ENCODE assay signal across 9 cellular contexts in genomic region chr22:35839811-35840739, GRCh38.
DNase-seq lines count a peak whose midpoint lies in the region; ATAC-seq, FAIRE-seq and TF ChIP-seq lines count a peak whose summit lies in the region.
"Had no signal": no experiment of that assay in that cellular context is flagged by ENCODE, and none has a peak within 500 bp of the region (broad histone marks: within the 10 kb centered on the region; RNA-seq: fewer than 3 reads in every experiment).

No MANE protein-coding gene starts in this region.

- H3K4me1 ChIP-seq in KMS-11 (ENCODE audit: low read depth, poor library complexity, severe bottlenecking) (peaks cover 60% of the 10 kb centered on the region), Panc1 (ENCODE audit: control insufficient read depth, insufficient read depth, low read length) (peaks cover 18% of the 10 kb centered on the region), ectodermal cell (ENCODE audit: control insufficient read depth, insufficient read depth, low read length) (peaks cover 24% of the 10 kb centered on the region), right lobe of liver (peaks cover 0 to 20% (median 6%) of the 10 kb centered on the region in 4 donors), testis (peaks cover 15% of the 10 kb centered on the region)

- no peak for FAIRE-seq in D721Med (lab: Jason Lieb, UNC)

- BruUV-seq in Panc1 (replicated peaks; lab: Mats Ljungman, UMichigan) = no TSS peak

- TF ChIP-seq POLR2A in right lobe of liver (IDR thresholded peaks at IDR 0.05) (no peak), testis (IDR thresholded peaks at IDR 0.05) (no peak)

- H3K79me2 ChIP-seq in KMS-11 (ENCODE audit: insufficient read depth, low read depth) = no peaks in the 10 kb centered on the region

- CTCF ChIA-PET in Panc1 (lab: Charles Lee) = no interaction called here

- peak overlapping the region; percentile 42; the same call in 1 of the 2 replicates for H2AFZ ChIP-seq in KMS-11 (ENCODE audit: low read depth)

- no peaks in the 10 kb centered on the region for H3K27me3 ChIP-seq in KMS-11 (ENCODE audit: insufficient read depth, low read depth)
- H3K27me3 ChIP-seq in Panc1 (ENCODE audit: control insufficient read depth, insufficient read depth, low read length) = no peaks in the 10 kb centered on the region
- no peaks in the 10 kb centered on the region for H3K27me3 ChIP-seq in ectodermal cell (ENCODE audit: control insufficient read depth, insufficient read depth, low read length, poor library complexity, severe bottlenecking)
- no peaks in the 10 kb centered on the region for H3K27me3 ChIP-seq in right lobe of liver
- H3K27me3 ChIP-seq in testis = no peaks in the 10 kb centered on the region

- H4K20me1 ChIP-seq in KMS-11 (ENCODE audit: insufficient read depth) = no peaks in the 10 kb centered on the region

- POLR2A ChIA-PET in Panc1 (lab: Charles Lee) = interaction anchor here (0.6 kb wide), 2 partner anchors 64 to 670 kb away, joined by 5 to 6 read pairs; no protein-coding TSS in a partner anchor

- ATAC-seq in Panc1 (peak; percentile 90), right lobe of liver (peak; percentile 48 to 72 (median 52))

- in situ Hi-C loops in Panc1 (cut with HindIII; ENCODE audit: low pct_unique_long_range_greater_than_20kb, low sequenced_read_pairs) = no loop called here

- peak overlapping the region; percentile 35; the same call in 1 of the 2 replicates for H3K27ac ChIP-seq in KMS-11
- H3K27ac ChIP-seq in Panc1 (ENCODE audit: low read length) = peak overlapping the region; percentile 93
- H3K27ac ChIP-seq in ectodermal cell (ENCODE audit: insufficient read depth, low read depth, low read length, poor library complexity, severe bottlenecking) = peak overlapping the region; percentile 37
- H3K27ac ChIP-seq in right lobe of liver = peak overlapping the region in 2 of 3 donors; percentile 25 to 36
- H3K27ac ChIP-seq in testis = peak overlapping the region; percentile 53 to 76
- H3K27ac ChIP-seq: HL-60 had no signal

- intact Hi-C loops in Panc1 (cut with micrococcal nuclease; ENCODE audit: unreplicated experiment) = loop anchor here (5.0 kb wide), 1 partner anchor 213 kb away; no protein-coding TSS in a partner anchor
- intact Hi-C loops in right lobe of liver (cut with DNase I) = no loop called here
- intact Hi-C loops in testis (cut with DNase I; ENCODE audit: low total_unique reads) = loop anchor here (10.0 kb wide), 1 partner anchor 205 kb away; no protein-coding TSS in a partner anchor

- 1 to 3% methylated on average over 11 to 12 of the region's 14 CpGs for WGBS in ectodermal cell, 2 experiments
- WGBS in right lobe of liver (ENCODE audit: insufficient coverage, low coverage, low lambda C conversion rate, missing lambda C conversion rate) = 46% methylated on average over 12 of the region's 14 CpGs
- WGBS in testis, 2 donors = 14 to 24% methylated on average over 14 of the region's 14 CpGs

- H3K4me2 ChIP-seq in KMS-11 = peak overlapping the region; percentile 76

- TF ChIP-seq CTCF in KMS-11 (conservative IDR thresholded peaks at IDR 0.05; ENCODE audit: low read depth, low read length) (no peak), Panc1 (IDR thresholded peaks at IDR 0.05) (no peak), right lobe of liver (IDR thresholded peaks at IDR 0.05) (no peak), testis (IDR thresholded peaks at IDR 0.05) (no peak), D721Med (IDR thresholded peaks at IDR 0.05; ENCODE audit: insufficient read depth, missing control alignments) (no peak)

- H3K36me3 ChIP-seq in KMS-11 (ENCODE audit: insufficient read depth) = no peaks in the 10 kb centered on the region
- H3K36me3 ChIP-seq in Panc1 (ENCODE audit: control insufficient read depth, insufficient read depth, low read length) = peaks cover 3% of the 10 kb centered on the region; the same call in 1 of the 2 replicates
- no peaks in the 10 kb centered on the region for H3K36me3 ChIP-seq in ectodermal cell (ENCODE audit: control insufficient read depth, insufficient read depth, low read length)
- no peaks in the 10 kb centered on the region for H3K36me3 ChIP-seq in right lobe of liver
- no peaks in the 10 kb centered on the region for H3K36me3 ChIP-seq in testis (ENCODE audit: low read depth, missing control alignments)

- peak; percentile 32 for DNase-seq in CD1c-positive myeloid dendritic cell (ENCODE audit: extremely low spot score)
- peak; percentile 84 for DNase-seq in Panc1 (ENCODE audit: low read depth, low spot score)
- DNase-seq in right lobe of liver = peak; percentile 42 to 64 (median 63)
- peak; percentile 89 for DNase-seq in testis
- no peak for DNase-seq in D721Med (ENCODE audit: insufficient read length, low spot score)
- no peak for DNase-seq in stimulated activated CD8-positive, alpha-beta memory T cell treated with anti-CD3 and anti-CD28 coated beads, Interleukin-4, amount 100 ng/mL, for 48 hours

- H3K9me3 ChIP-seq in Panc1 (ENCODE audit: control insufficient read depth, insufficient read depth, low read depth, low read length) (no peaks in the 10 kb centered on the region), ectodermal cell (ENCODE audit: control insufficient read depth, low read length) (no peaks in the 10 kb centered on the region), right lobe of liver (no peaks in the 10 kb centered on the region), testis (no peaks in the 10 kb centered on the region)

- H3K9ac ChIP-seq in KMS-11 = peak overlapping the region; percentile 17; the same call in 1 of the 2 replicates

- H3K4me3 ChIP-seq in KMS-11 (IDR thresholded peaks at IDR 0.05; ENCODE audit: insufficient read depth, low read depth, low read length) (no peak overlapping the region), Panc1 (ENCODE audit: low read depth in 2 of 2, low read length in 2 of 2) (peak overlapping the region; percentile 71 to 74), ectodermal cell (ENCODE audit: insufficient read depth, low read depth, low read length) (peak overlapping the region; percentile 42), right lobe of liver (peak overlapping the region in 1 of 3 donors; percentile 10), testis (peak overlapping the region; percentile 33 to 57)

Comparison
In these comparisons a context has a peak if more than half of its experiments do, and no peak if none do; other contexts are left out.
1. DNase-seq: peak in CD1c-positive myeloid dendritic cell (single experiment), Panc1 (single experiment), right lobe of liver (3 of 3) and testis (single experiment); none in D721Med (single experiment) and stimulated activated CD8-positive, alpha-beta memory T cell treated with anti-CD3 and anti-CD28 coated beads, Interleukin-4, amount 100 ng/mL, for 48 hours (single experiment).
2. H3K27ac ChIP-seq: peak in every context shown above with its lines; median percentile 93 in Panc1; 64 in testis; 37 in ectodermal cell; 35 in KMS-11; 30 in right lobe of liver.
3. intact Hi-C loops: an anchor here in Panc1 (5.0 kb wide) and testis (10.0 kb wide); none called in right lobe of liver.